Comparison of ENCODE assay signal across 2 cellular contexts in the genomic region with DNA sequence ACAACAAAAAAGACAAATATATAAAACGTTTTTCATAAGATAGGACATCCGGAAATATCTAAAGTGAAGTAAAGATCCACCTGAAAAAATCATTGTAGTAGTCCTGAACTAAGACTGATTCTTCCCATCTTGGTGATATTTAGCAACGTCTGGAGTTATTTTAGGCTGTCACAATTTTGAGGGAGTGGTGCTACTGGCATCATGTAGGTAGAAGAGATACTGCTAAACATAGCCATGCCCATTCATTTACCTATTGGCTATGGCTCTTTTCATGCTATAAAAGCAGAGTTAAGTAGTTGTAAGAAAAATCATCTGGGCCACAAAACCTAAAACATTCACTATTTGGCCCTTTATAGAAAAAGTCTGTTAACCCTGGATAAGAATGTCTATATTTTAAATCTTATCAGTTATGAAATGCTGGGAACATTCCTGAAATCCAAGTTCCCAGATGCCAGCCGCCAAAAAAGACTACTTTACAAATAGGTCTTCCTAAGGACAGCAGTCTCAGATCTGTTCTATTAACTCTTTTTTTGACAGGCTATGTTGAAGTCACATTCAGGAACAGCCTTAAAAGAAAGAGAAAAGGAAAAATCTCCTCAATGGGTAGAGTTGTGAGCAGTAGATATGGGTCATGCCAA.
TF ChIP-seq lines count a peak whose summit lies in the region.

No MANE protein-coding gene starts in this region.

TF ChIP-seq in GM12891, 5 proteins besides CTCF, POLR2A, EP300 and RAD21:
- TF ChIP-seq PAX5 (IDR thresholded peaks at IDR 0.05; ENCODE audit: insufficient read depth, low read length, severe bottlenecking), result no peak

TF ChIP-seq in K562, 482 proteins besides CTCF, POLR2A, EP300 and RAD21:
- TF ChIP-seq, protein P1, sequence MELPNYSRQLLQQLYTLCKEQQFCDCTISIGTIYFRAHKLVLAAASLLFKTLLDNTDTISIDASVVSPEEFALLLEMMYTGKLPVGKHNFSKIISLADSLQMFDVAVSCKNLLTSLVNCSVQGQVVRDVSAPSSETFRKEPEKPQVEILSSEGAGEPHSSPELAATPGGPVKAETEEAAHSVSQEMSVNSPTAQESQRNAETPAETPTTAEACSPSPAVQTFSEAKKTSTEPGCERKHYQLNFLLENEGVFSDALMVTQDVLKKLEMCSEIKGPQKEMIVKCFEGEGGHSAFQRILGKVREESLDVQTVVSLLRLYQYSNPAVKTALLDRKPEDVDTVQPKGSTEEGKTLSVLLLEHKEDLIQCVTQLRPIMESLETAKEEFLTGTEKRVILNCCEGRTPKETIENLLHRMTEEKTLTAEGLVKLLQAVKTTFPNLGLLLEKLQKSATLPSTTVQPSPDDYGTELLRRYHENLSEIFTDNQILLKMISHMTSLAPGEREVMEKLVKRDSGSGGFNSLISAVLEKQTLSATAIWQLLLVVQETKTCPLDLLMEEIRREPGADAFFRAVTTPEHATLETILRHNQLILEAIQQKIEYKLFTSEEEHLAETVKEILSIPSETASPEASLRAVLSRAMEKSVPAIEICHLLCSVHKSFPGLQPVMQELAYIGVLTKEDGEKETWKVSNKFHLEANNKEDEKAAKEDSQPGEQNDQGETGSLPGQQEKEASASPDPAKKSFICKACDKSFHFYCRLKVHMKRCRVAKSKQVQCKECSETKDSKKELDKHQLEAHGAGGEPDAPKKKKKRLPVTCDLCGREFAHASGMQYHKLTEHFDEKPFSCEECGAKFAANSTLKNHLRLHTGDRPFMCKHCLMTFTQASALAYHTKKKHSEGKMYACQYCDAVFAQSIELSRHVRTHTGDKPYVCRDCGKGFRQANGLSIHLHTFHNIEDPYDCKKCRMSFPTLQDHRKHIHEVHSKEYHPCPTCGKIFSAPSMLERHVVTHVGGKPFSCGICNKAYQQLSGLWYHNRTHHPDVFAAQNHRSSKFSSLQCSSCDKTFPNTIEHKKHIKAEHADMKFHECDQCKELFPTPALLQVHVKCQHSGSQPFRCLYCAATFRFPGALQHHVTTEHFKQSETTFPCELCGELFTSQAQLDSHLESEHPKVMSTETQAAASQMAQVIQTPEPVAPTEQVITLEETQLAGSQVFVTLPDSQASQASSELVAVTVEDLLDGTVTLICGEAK (IDR thresholded peaks at IDR 0.05), result no peak
- TF ChIP-seq, protein P1 (CRISPR knock-in tag; IDR thresholded peaks at IDR 0.05), result no peak
- 0 out of 2 replicates have a peak, but pooled peaks have one; percentile 21 for TF ChIP-seq LEF1 (IDR thresholded peaks at IDR 0.05)
- TF ChIP-seq, protein P2, sequence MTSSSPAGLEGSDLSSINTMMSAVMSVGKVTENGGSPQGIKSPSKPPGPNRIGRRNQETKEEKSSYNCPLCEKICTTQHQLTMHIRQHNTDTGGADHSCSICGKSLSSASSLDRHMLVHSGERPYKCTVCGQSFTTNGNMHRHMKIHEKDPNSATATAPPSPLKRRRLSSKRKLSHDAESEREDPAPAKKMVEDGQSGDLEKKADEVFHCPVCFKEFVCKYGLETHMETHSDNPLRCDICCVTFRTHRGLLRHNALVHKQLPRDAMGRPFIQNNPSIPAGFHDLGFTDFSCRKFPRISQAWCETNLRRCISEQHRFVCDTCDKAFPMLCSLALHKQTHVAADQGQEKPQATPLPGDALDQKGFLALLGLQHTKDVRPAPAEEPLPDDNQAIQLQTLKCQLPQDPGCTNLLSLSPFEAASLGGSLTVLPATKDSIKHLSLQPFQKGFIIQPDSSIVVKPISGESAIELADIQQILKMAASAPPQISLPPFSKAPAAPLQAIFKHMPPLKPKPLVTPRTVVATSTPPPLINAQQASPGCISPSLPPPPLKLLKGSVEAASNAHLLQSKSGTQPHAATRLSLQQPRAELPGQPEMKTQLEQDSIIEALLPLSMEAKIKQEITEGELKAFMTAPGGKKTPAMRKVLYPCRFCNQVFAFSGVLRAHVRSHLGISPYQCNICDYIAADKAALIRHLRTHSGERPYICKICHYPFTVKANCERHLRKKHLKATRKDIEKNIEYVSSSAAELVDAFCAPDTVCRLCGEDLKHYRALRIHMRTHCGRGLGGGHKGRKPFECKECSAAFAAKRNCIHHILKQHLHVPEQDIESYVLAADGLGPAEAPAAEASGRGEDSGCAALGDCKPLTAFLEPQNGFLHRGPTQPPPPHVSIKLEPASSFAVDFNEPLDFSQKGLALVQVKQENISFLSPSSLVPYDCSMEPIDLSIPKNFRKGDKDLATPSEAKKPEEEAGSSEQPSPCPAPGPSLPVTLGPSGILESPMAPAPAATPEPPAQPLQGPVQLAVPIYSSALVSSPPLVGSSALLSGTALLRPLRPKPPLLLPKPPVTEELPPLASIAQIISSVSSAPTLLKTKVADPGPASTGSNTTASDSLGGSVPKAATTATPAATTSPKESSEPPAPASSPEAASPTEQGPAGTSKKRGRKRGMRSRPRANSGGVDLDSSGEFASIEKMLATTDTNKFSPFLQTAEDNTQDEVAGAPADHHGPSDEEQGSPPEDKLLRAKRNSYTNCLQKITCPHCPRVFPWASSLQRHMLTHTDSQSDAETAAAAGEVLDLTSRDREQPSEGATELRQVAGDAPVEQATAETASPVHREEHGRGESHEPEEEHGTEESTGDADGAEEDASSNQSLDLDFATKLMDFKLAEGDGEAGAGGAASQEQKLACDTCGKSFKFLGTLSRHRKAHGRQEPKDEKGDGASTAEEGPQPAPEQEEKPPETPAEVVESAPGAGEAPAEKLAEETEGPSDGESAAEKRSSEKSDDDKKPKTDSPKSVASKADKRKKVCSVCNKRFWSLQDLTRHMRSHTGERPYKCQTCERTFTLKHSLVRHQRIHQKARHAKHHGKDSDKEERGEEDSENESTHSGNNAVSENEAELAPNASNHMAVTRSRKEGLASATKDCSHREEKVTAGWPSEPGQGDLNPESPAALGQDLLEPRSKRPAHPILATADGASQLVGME (CRISPR knock-in tag; IDR thresholded peaks at IDR 0.05), result no peak
